In genomic region chr6:158648682-158649131, GRCh38 we compare ENCODE assay signal across 9 cellular contexts. TPM values are rescaled to one million over a fixed set of nuclear protein-coding genes. Genes with fewer than 3 reads are reported as not detected.
DNase-seq lines count a peak whose midpoint lies in the region; ATAC-seq and TF ChIP-seq lines count a peak whose summit lies in the region.
"Had no signal": no experiment of that assay in that cellular context is flagged by ENCODE, and none has a peak within 500 bp of the region (broad histone marks: within the 10 kb centered on the region; RNA-seq: fewer than 3 reads in every experiment).

No MANE protein-coding gene starts in this region.

- ATAC-seq in HG03280 (IDR thresholded peaks at IDR 0.05; ENCODE audit: unreplicated experiment) (peak; percentile 23), left lung (peak; percentile 9), HG03139 (IDR thresholded peaks at IDR 0.05; ENCODE audit: unreplicated experiment) (no peak)
- peak; percentile 39 to 46 for ATAC-seq in activated naive CD4-positive, alpha-beta T cell treated with anti-CD3 and anti-CD28 coated beads, Interleukin-2, amount 50 U/mL, for 72 hours

- no peaks in the 10 kb centered on the region for H3K36me3 ChIP-seq in left lung

- H3K27ac ChIP-seq in left lung: peak overlapping the region; percentile 82 to 88
- H3K27ac ChIP-seq: C4-2B had no signal

- no peaks in the 10 kb centered on the region for H3K9me3 Mint-ChIP-seq in activated CD4-positive, alpha-beta T cell treated with anti-CD3 and anti-CD28 coated beads, Interleukin-2, amount 10 ng/mL, durations not matched to agents 7 days and 5 days
- H3K9me3 Mint-ChIP-seq in activated naive CD4-positive, alpha-beta T cell treated with anti-CD3 and anti-CD28 coated beads, Interleukin-2, amount 50 U/mL, for 72 hours: peaks cover 0 to 4% of the 10 kb centered on the region in 2 donors

- H3K27ac Mint-ChIP-seq in activated CD4-positive, alpha-beta T cell treated with anti-CD3 and anti-CD28 coated beads, Interleukin-2, amount 10 ng/mL, durations not matched to agents 7 days and 5 days: peak overlapping the region; percentile 96
- peak overlapping the region; percentile 96 to 100 for H3K27ac Mint-ChIP-seq in activated naive CD4-positive, alpha-beta T cell treated with anti-CD3 and anti-CD28 coated beads, Interleukin-2, amount 50 U/mL, for 72 hours

- intact Hi-C loops in left lung (cut with DNase I): no loop called here

- H3K9me3 ChIP-seq in left lung: no peaks in the 10 kb centered on the region

- H3K4me1 Mint-ChIP-seq in activated CD4-positive, alpha-beta T cell treated with anti-CD3 and anti-CD28 coated beads, Interleukin-2, amount 10 ng/mL, durations not matched to agents 7 days and 5 days: peaks cover 69% of the 10 kb centered on the region

- H3K27me3 ChIP-seq in left lung: no peaks in the 10 kb centered on the region

- DNase-seq in activated CD4-positive, alpha-beta T cell treated with anti-CD3 and anti-CD28 coated beads, Interleukin-2, amount 10 ng/mL, durations not matched to agents 7 days and 5 days: no peak
- DNase-seq in activated CD4-positive, alpha-beta T cell treated with anti-CD3 and anti-CD28 coated beads for 4 hours: no peak
- DNase-seq in activated naive CD4-positive, alpha-beta T cell treated with anti-CD3 and anti-CD28 coated beads, Interleukin-2, amount 50 U/mL, for 72 hours (ENCODE audit: low spot score in 2 of 2): no peak
- DNase-seq in left lung: no peak
- no peak for DNase-seq in HK-2 (ENCODE audit: unreplicated experiment)
- DNase-seq in DMS 273 treated with DMSO at 0.1 percent for 48 hours (lab: John Stamatoyannopoulos, UW): no peak

- H3K4me3 Mint-ChIP-seq in activated CD4-positive, alpha-beta T cell treated with anti-CD3 and anti-CD28 coated beads, Interleukin-2, amount 10 ng/mL, durations not matched to agents 7 days and 5 days: peak overlapping the region; percentile 21

- POLR2A ChIA-PET in activated CD4-positive, alpha-beta T cell treated with anti-CD3 and anti-CD28 coated beads, Interleukin-2, amount 10 ng/mL, durations not matched to agents 7 days and 5 days (lab: Charles Lee): interaction anchor here (0.5 kb wide), 1 partner anchor 43 kb away, joined by 3 read pairs; no protein-coding TSS in a partner anchor

- H3K4me3 ChIP-seq in left lung: no peak overlapping the region

- TF ChIP-seq CTCF in left lung (IDR thresholded peaks at IDR 0.05): no peak

- H3K4me1 ChIP-seq in left lung: peaks cover 0 to 66% of the 10 kb centered on the region in 2 donors

- H3K36me3 Mint-ChIP-seq in activated CD4-positive, alpha-beta T cell treated with anti-CD3 and anti-CD28 coated beads, Interleukin-2, amount 10 ng/mL, durations not matched to agents 7 days and 5 days (ENCODE audit: low read depth): peaks cover 21% of the 10 kb centered on the region
- peaks cover 22 to 28% of the 10 kb centered on the region in 2 donors for H3K36me3 Mint-ChIP-seq in activated naive CD4-positive, alpha-beta T cell treated with anti-CD3 and anti-CD28 coated beads, Interleukin-2, amount 50 U/mL, for 72 hours

- CTCF ChIA-PET in activated CD4-positive, alpha-beta T cell treated with anti-CD3 and anti-CD28 coated beads, Interleukin-2, amount 10 ng/mL, durations not matched to agents 7 days and 5 days (lab: Charles Lee): interaction anchor here (1.0 to 2.9 kb wide), 4 partner anchors 11 to 428 kb away, joined by 3 to 13 read pairs (median 8); no protein-coding TSS in a partner anchor

- no peaks in the 10 kb centered on the region for H3K27me3 Mint-ChIP-seq in activated CD4-positive, alpha-beta T cell treated with anti-CD3 and anti-CD28 coated beads, Interleukin-2, amount 10 ng/mL, durations not matched to agents 7 days and 5 days

RNA-seq across cellular contexts. Expression of gene SYTL3, which starts 1.1 kb away (rescaled TPM):
- 10 to 100 TPM; 25.8 to 26.9 TPM for total RNA-seq in activated CD4-positive, alpha-beta T cell treated with anti-CD3 and anti-CD28 coated beads, Interleukin-2, amount 10 ng/mL, durations not matched to agents 7 days and 5 days
- 100 to 1,000 TPM; 122 to 143 TPM for total RNA-seq in activated naive CD4-positive, alpha-beta T cell treated with anti-CD3 and anti-CD28 coated beads, Interleukin-2, amount 50 U/mL, for 72 hours
- total RNA-seq in left lung: 1 to 10 TPM; 6.5 to 9.1 TPM

RNA-seq across cellular contexts. Expression of gene DYNLT1, which starts 4.2 kb away (rescaled TPM):
- total RNA-seq in activated CD4-positive, alpha-beta T cell treated with anti-CD3 and anti-CD28 coated beads, Interleukin-2, amount 10 ng/mL, durations not matched to agents 7 days and 5 days: 100 to 1,000 TPM in 1 of 2 experiments, 10 to 100 TPM in 1; 81.4 to 102 TPM
- total RNA-seq in activated naive CD4-positive, alpha-beta T cell treated with anti-CD3 and anti-CD28 coated beads, Interleukin-2, amount 50 U/mL, for 72 hours: 10 to 100 TPM; 51.4 to 91.0 TPM
- total RNA-seq in left lung: 100 to 1,000 TPM; 147 to 163 TPM

Comparison
In these comparisons a context has a peak if more than half of its experiments do, and no peak if none do; other contexts are left out.
1. RNA of gene SYTL3, which starts 1.1 kb away (total RNA-seq): 122 to 143 TPM in activated naive CD4-positive, alpha-beta T cell treated with anti-CD3 and anti-CD28 coated beads, Interleukin-2, amount 50 U/mL, for 72 hours; 25.8 to 26.9 TPM in activated CD4-positive, alpha-beta T cell treated with anti-CD3 and anti-CD28 coated beads, Interleukin-2, amount 10 ng/mL, durations not matched to agents 7 days and 5 days and 6.5 to 9.1 TPM in left lung; every median in the first group is over 4 times any median in the second.